8 cellular contexts compared by ENCODE assay signal in the genomic region with DNA sequence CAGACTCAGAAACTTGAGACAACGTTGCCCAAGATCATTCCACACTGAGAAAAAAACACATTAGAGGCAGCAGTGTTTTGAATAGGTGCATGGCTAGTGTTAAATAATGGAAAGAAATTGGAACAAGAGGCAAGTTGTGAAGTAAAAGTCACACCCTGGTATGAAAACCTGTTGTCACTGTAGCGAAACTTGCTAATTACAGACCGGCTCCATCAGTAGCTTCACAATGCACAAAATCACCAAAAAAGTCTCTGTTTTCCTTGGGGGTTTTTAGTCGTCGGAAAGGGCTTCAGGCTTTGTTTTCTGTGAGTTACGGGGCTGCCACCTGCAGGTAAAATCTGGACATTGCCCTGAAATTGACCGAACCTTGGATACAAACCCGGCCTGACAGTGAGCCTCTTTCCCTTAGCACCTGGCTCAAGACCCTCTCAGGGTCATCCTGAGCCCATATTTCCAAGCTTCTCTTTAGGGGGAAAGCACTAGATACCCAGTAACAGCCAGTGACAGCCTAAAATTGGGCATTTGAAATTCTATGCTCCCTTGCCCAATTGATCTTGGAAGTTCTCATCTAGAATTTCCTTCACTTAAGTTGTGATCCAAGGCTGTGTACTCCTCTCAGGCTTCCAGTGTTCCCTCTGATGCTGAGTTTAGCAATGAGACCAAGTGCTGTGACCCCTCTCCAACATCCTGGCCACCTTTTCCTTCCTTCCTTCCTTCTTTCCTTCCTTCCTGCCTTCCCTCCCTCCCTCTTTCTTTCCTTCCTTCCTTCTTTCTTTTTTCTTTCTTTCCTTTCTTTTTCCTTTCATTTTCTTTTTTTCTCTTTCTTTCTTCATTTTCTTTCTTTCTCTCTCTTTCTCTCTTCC. TPM values are rescaled to one million over a fixed set of nuclear protein-coding genes. Genes with fewer than 3 reads are reported as not detected.
DNase-seq lines count a peak whose midpoint lies in the region; ATAC-seq and TF ChIP-seq lines count a peak whose summit lies in the region.

No MANE protein-coding gene starts in this region.

- TF ChIP-seq POLR2A in spleen (IDR thresholded peaks at IDR 0.05) = no peak

- H3K4me2 ChIP-seq in GM23248 (ENCODE audit: unreplicated experiment) = peak overlapping the region; percentile 51

- H3K9me3 ChIP-seq in GM23248 (ENCODE audit: low read depth) (no peaks in the 10 kb centered on the region), iPS-15b (ENCODE audit: control insufficient read depth, insufficient read depth, low read length) (no peaks in the 10 kb centered on the region), spleen (no peaks in the 10 kb centered on the region)

- TF ChIP-seq CTCF in astrocyte of the spinal cord (IDR thresholded peaks at IDR 0.05; ENCODE audit: low read depth, low read length) (peak; percentile 84), spleen (IDR thresholded peaks at IDR 0.05 in 8 of 11, conservative IDR thresholded peaks at IDR 0.05 in 3 of 11) (peak; percentile 71 to 89 (median 84))

- H3F3A ChIP-seq in GM23248 (ENCODE audit: insufficient read depth) = no peaks in the 10 kb centered on the region

- H3K4me1 ChIP-seq in GM23248 (ENCODE audit: insufficient read depth) (no peaks in the 10 kb centered on the region), iPS-15b (ENCODE audit: control insufficient read depth, insufficient read depth, low read length) (peaks cover 4% of the 10 kb centered on the region), spleen (peaks cover 3 to 29% (median 9%) of the 10 kb centered on the region in 6 donors)

- no peaks in the 10 kb centered on the region for H3K36me3 ChIP-seq in GM23248 (ENCODE audit: low read depth)
- no peaks in the 10 kb centered on the region for H3K36me3 ChIP-seq in iPS-15b (ENCODE audit: control insufficient read depth, insufficient read depth, low read length)
- H3K36me3 ChIP-seq in spleen = no peaks in the 10 kb centered on the region

- no peaks in the 10 kb centered on the region for H3K79me2 ChIP-seq in GM23248 (ENCODE audit: insufficient read depth)

- H3K4me3 ChIP-seq in GM23248 (peak overlapping the region; percentile 53), astrocyte of the spinal cord (ENCODE audit: low read depth, low read length) (no peak overlapping the region), iPS-15b (ENCODE audit: low read depth, low read length) (no peak overlapping the region), spleen (peak overlapping the region in 1 of 8 donors; percentile 47)

- H3K9ac ChIP-seq in GM23248 (no peak overlapping the region), iPS-15b (ENCODE audit: low read depth, low read length) (peak overlapping the region; percentile 42)

- ATAC-seq in HG03521 (IDR thresholded peaks at IDR 0.05; ENCODE audit: unreplicated experiment) = no peak

- peak overlapping the region; percentile 76 for H2AFZ ChIP-seq in GM23248

- H3K27ac ChIP-seq in GM23248 = no peak overlapping the region
- peak overlapping the region in 1 of 8 donors; percentile 17 for H3K27ac ChIP-seq in spleen

- WGBS in GM23248 (ENCODE audit: low coverage in 1 of 2, low lambda C conversion rate in 2 of 2, missing lambda C conversion rate in 2 of 2), 2 experiments = 0 to 1% methylated on average over 8 of the region's 8 CpGs
- 1 to 2% (median 1%) methylated on average over 8 of the region's 8 CpGs for WGBS in spleen, 5 donors

- intact Hi-C loops in spleen (cut with DNase I; ENCODE audit: low total_unique reads) = loop anchor here (2.0 kb wide), 1 partner anchor 90 kb away; no protein-coding TSS in a partner anchor

- H3K27me3 ChIP-seq in GM23248 (replicated peaks; ENCODE audit: insufficient read depth) (peaks cover 4% of the 10 kb centered on the region; the same call in 1 of the 2 replicates), iPS-15b (ENCODE audit: control insufficient read depth, insufficient read depth, low read length) (no peaks in the 10 kb centered on the region), spleen (replicated peaks in 1 of 7) (no peaks in the 10 kb centered on the region)

- DNase-seq in C1 segment of cervical spinal cord (lab: John Stamatoyannopoulos, UW) = peak in 12 of 14 donors; percentile 6 to 58 (median 26)
- peak; percentile 78 for DNase-seq in GM23248
- DNase-seq in NCI-H2029 treated with DMSO at 0.1 percent for 48 hours (lab: John Stamatoyannopoulos, UW) = peak; percentile 53
- peak; percentile 31 for DNase-seq in T1000 (lab: John Stamatoyannopoulos, UW)
- peak; percentile 69 for DNase-seq in astrocyte of the spinal cord (ENCODE audit: low read depth, low spot score)
- no peak for DNase-seq in spleen

- in situ Hi-C loops in GM23248 (cut with MboI) = no loop called here
- in situ Hi-C loops in astrocyte of the spinal cord (cut with HindIII; ENCODE audit: low sequenced_read_pairs) = no loop called here

- no peaks in the 10 kb centered on the region for H4K20me1 ChIP-seq in GM23248 (ENCODE audit: insufficient read depth)

- no peaks in the 10 kb centered on the region for H3K9me2 ChIP-seq in GM23248 (ENCODE audit: insufficient read depth)

RNA-seq across cellular contexts. Expression of a gene that starts 7.2 kb away (rescaled TPM):
- 65.0 and 103 TPM in 2 replicates for total RNA-seq in GM23248 (2014; rRNA removed; shearing (Covaris generic))
- polyA plus RNA-seq in GM23248 (2016; fragmentation: Nextera tagmentation; extraction: Ambion mirVana) = 96.6 and 105 TPM in 2 replicates
- 100 to 1,000 TPM; 180 to 352 (median 238) TPM for total RNA-seq in spleen
- 100 to 1,000 TPM in 1 of 3 donors, 10 to 100 TPM in 2; 66.8 to 117 (median 85.2) TPM for polyA plus RNA-seq in spleen

RNA-seq across cellular contexts. Expression of a gene that starts 43.7 kb away (rescaled TPM):
- total RNA-seq in GM23248 (2014; rRNA removed; shearing (Covaris generic)) = 24.5 and 54.0 TPM in 2 replicates
- 11.4 and 14.3 TPM in 2 replicates for polyA plus RNA-seq in GM23248 (2016; fragmentation: Nextera tagmentation; extraction: Ambion mirVana)
- 100 to 1,000 TPM in 1 of 7 donors, 10 to 100 TPM in 6; 66.6 to 101 (median 94.1) TPM for total RNA-seq in spleen
- 10 to 100 TPM; 24.8 to 77.8 (median 59.5) TPM for polyA plus RNA-seq in spleen
